29 cellular contexts compared by ENCODE assay signal in the genomic region with DNA sequence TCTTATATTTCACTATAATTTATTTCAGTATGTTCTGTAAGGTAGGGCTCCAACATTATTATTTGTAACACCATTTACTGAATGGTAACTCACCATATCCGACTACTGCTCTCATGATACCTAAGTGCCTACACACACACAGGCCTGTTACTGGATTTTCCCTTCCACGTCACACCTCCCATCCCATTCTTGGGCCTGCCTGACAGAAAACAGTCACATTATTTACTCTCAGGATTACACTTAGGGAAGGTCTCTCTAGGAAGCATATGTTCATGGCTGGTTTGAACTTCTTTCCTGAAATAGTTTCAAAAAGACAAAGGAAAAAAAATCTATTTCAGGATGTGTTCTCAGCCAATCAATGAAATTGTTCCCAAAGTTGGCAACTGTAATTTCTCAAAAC.
"Had no signal": no experiment of that assay in that cellular context is flagged by ENCODE, and none has a peak within 500 bp of the region (broad histone marks: within the 10 kb centered on the region; RNA-seq: fewer than 3 reads in every experiment).

No MANE protein-coding gene starts in this region.

- H3K27ac Mint-ChIP-seq: activated CD4-positive, alpha-beta memory T cell treated with anti-CD3 and anti-CD28 coated beads for 36 hours; activated CD4-positive, alpha-beta T cell treated with anti-CD3 and anti-CD28 coated beads, Interleukin-2, amount 10 ng/mL, durations not matched to agents 24 days and 14 days; activated naive CD8-positive, alpha-beta T cell treated with anti-CD3 and anti-CD28 coated beads, Interleukin-2, amount 10 ng/mL, durations not matched to agents 7 days and 5 days; dendritic cell treated with granulocyte-macrophage colony-stimulating factor and Interleukin-4, amounts not matched to agents 40 ng/mL and 50 ng/mL, for 4 days; mesothelial cell of epicardium; natural killer cell; neural progenitor cell had no signal

- H3K27me3 ChIP-seq: suprapubic skin, tibial artery had no signal

- H3K9ac ChIP-seq: neural progenitor cell, parathyroid adenoma, SK-N-SH had no signal

- H3K4me1 ChIP-seq: parathyroid adenoma had no signal

- DNase-seq: activated CD4-positive, alpha-beta memory T cell treated with anti-CD3 and anti-CD28 coated beads for 36 hours; activated CD4-positive, alpha-beta T cell treated with anti-CD3 and anti-CD28 coated beads, Interleukin-2, amount 10 ng/mL, durations not matched to agents 24 days and 14 days; activated CD4-positive, CD25-positive, alpha-beta regulatory T cell treated with anti-CD3 and anti-CD28 coated beads, Interleukin-2, amount 50 U/mL, for 72 hours; activated CD8-positive, alpha-beta memory T cell treated with anti-CD3 and anti-CD28 coated beads, Interleukin-2, amount 50 U/mL, for 48 hours; activated naive CD4-positive, alpha-beta T cell; activated naive CD8-positive, alpha-beta T cell treated with anti-CD3 and anti-CD28 coated beads, Interleukin-2, amount 10 ng/mL, durations not matched to agents 7 days and 5 days; activated T-cell treated with anti-CD3 and anti-CD28 coated beads, Interleukin-2, amount 50 U/mL, for 4 hours; amniotic stem cell; caudate nucleus; effector CD4-positive, alpha-beta T cell; glutamatergic neuron; left ventricle myocardium inferior; mammary epithelial cell; natural killer cell; occipital lobe; right cardiac atrium; SK-N-SH; stimulated activated CD4-positive, alpha-beta T cell treated with anti-CD3 and anti-CD28 coated beads, Interleukin-15, amount 100 ng/mL, for 24 hours; stimulated activated CD4-positive, alpha-beta T cell treated with anti-CD3 and anti-CD28 coated beads, Interleukin-2, amount 100 ng/mL, for 24 hours; stimulated activated naive CD4-positive, alpha-beta T cell; SW 1271; T-helper 2 cell; tibial artery had no signal

- H3K4me3 ChIP-seq: left ventricle myocardium inferior, neural progenitor cell, suprapubic skin, tibial artery had no signal

- H3K9me3 Mint-ChIP-seq: activated CD4-positive, alpha-beta T cell treated with anti-CD3 and anti-CD28 coated beads, Interleukin-2, amount 10 ng/mL, durations not matched to agents 24 days and 14 days; activated naive CD8-positive, alpha-beta T cell treated with anti-CD3 and anti-CD28 coated beads, Interleukin-2, amount 10 ng/mL, durations not matched to agents 7 days and 5 days; mesothelial cell of epicardium; natural killer cell; neural progenitor cell had no signal

- H3K27ac ChIP-seq: epithelial cell of prostate, left ventricle myocardium inferior, neural progenitor cell, parathyroid adenoma, suprapubic skin, tibial artery had no signal

- H3K4me3 Mint-ChIP-seq: activated CD4-positive, alpha-beta memory T cell treated with anti-CD3 and anti-CD28 coated beads for 36 hours; activated CD4-positive, alpha-beta T cell treated with anti-CD3 and anti-CD28 coated beads, Interleukin-2, amount 10 ng/mL, durations not matched to agents 24 days and 14 days; activated naive CD8-positive, alpha-beta T cell treated with anti-CD3 and anti-CD28 coated beads, Interleukin-2, amount 10 ng/mL, durations not matched to agents 7 days and 5 days; activated T-cell treated with anti-CD3 and anti-CD28 coated beads, Interleukin-2, amount 50 U/mL, for 4 hours; dendritic cell treated with granulocyte-macrophage colony-stimulating factor and Interleukin-4, amounts not matched to agents 40 ng/mL and 50 ng/mL, for 4 days; mesothelial cell of epicardium; natural killer cell; neural progenitor cell had no signal

- H3K27me3 Mint-ChIP-seq: activated CD4-positive, alpha-beta memory T cell treated with anti-CD3 and anti-CD28 coated beads for 36 hours; activated CD4-positive, alpha-beta T cell treated with anti-CD3 and anti-CD28 coated beads, Interleukin-2, amount 10 ng/mL, durations not matched to agents 24 days and 14 days; activated naive CD8-positive, alpha-beta T cell treated with anti-CD3 and anti-CD28 coated beads, Interleukin-2, amount 10 ng/mL, durations not matched to agents 7 days and 5 days had no signal

- H3K36me3 ChIP-seq: left ventricle myocardium inferior, neural progenitor cell, suprapubic skin, tibial artery had no signal

- H3K36me3 Mint-ChIP-seq: mesothelial cell of epicardium, natural killer cell, neural progenitor cell had no signal

- H3K4me1 Mint-ChIP-seq: neural progenitor cell had no signal

- ATAC-seq: activated T-cell treated with anti-CD3 and anti-CD28 coated beads, Interleukin-2, amount 50 U/mL, for 4 hours; natural killer cell; right cardiac atrium had no signal

- H3K9me3 ChIP-seq: left ventricle myocardium inferior, SK-N-SH, suprapubic skin, tibial artery had no signal
